Comparison of ENCODE assay signal across 16 cellular contexts in genomic region chr10:69864321-69864720, GRCh38.
DNase-seq lines count a peak whose midpoint lies in the region; ATAC-seq, FAIRE-seq and TF ChIP-seq lines count a peak whose summit lies in the region.
"Had no signal": no experiment of that assay in that cellular context is flagged by ENCODE, and none has a peak within 500 bp of the region (broad histone marks: within the 10 kb centered on the region; RNA-seq: fewer than 3 reads in every experiment).

No MANE protein-coding gene starts in this region.

- peak; percentile 68 for FAIRE-seq in A549 (lab: Jason Lieb, UNC)
- FAIRE-seq: colon, GM18507 had no signal

- 0 out of 5 replicates have a peak, but pooled peaks of 1 of the 2 experiments have one; percentile 5 for TF ChIP-seq RAD21 in A549 (conservative IDR thresholded peaks at IDR 0.05 in 1 of 2, IDR thresholded peaks at IDR 0.05 in 1 of 2)

- no peak for TF ChIP-seq EP300 in A549 (IDR thresholded peaks at IDR 0.05)

- H3K4me3 ChIP-seq in A549 (no peak overlapping the region), astrocyte of the cerebellum (ENCODE audit: low read depth, low read length) (no peak overlapping the region), dorsolateral prefrontal cortex (no peak overlapping the region)
- H3K4me3 ChIP-seq: heart left ventricle, prostate gland, transverse colon had no signal

- H3K27ac ChIP-seq in A549 (peak overlapping the region; percentile 54 to 87; a peak in 5 of 6 replicates), dorsolateral prefrontal cortex (no peak overlapping the region)
- H3K27ac ChIP-seq: heart left ventricle, prostate gland, transverse colon had no signal

- 2% methylated on average over 3 of the region's 3 CpGs for WGBS in A549 (ENCODE audit: missing lambda C conversion rate)

- peaks cover 0 to 5% (median 0%) of the 10 kb centered on the region in 45 donors for H3K27me3 ChIP-seq in dorsolateral prefrontal cortex
- H3K27me3 ChIP-seq: heart left ventricle, transverse colon had no signal

- peak overlapping the region; percentile 55 for H3K4me2 ChIP-seq in A549

- TF ChIP-seq POLR2A in A549 (IDR thresholded peaks at IDR 0.05; ENCODE audit: low read length) (no peak), erythroblast (IDR thresholded peaks at IDR 0.05; ENCODE audit: low read length) (no peak)

- TF ChIP-seq CTCF in A549 (IDR thresholded peaks at IDR 0.05), result no peak
- TF ChIP-seq CTCF in astrocyte of the cerebellum (IDR thresholded peaks at IDR 0.05; ENCODE audit: low read depth, low read length, missing control alignments), result no peak
- no peak for TF ChIP-seq CTCF in dorsolateral prefrontal cortex (IDR thresholded peaks at IDR 0.05 in 54 of 56, conservative IDR thresholded peaks at IDR 0.05 in 2 of 56; ENCODE audit: low read depth in 1 of 56, partially characterized antibody in 56 of 56)

- H3K4me1 ChIP-seq in A549, result peaks cover 46% of the 10 kb centered on the region
- H3K4me1 ChIP-seq: prostate gland had no signal

- H3K9me3 ChIP-seq in A549, result no peaks in the 10 kb centered on the region
- H3K9me3 ChIP-seq: heart left ventricle, prostate gland, transverse colon had no signal

- POLR2A ChIA-PET in A549 (lab: Yijun Ruan, JAX), result interaction anchor here (0.5 to 0.6 kb wide), 2 partner anchors 19 to 701 kb away, joined by 3 read pairs; no protein-coding TSS in a partner anchor

- ATAC-seq in A549, result peak; percentile 44 to 70; a peak in 4 of 6 replicates
- no peak for ATAC-seq in HG03432 (IDR thresholded peaks at IDR 0.05; ENCODE audit: unreplicated experiment)
- ATAC-seq: heart left ventricle had no signal

- intact Hi-C loops in dorsolateral prefrontal cortex (cut with DNase I), result no loop called here

- DNase-seq in A549 (ENCODE audit: low read depth in 1 of 2, low spot score in 1 of 2), result peak in 1 of 2 experiments; percentile 62
- peak; percentile 34 for DNase-seq in HS-27A (ENCODE audit: low read depth)
- DNase-seq in astrocyte of the cerebellum (ENCODE audit: low read depth), result peak; percentile 77
- DNase-seq in foreskin melanocyte, result peak; percentile 89
- DNase-seq in dorsolateral prefrontal cortex, result no peak
- no peak for DNase-seq in NCI-H2171 (lab: John Stamatoyannopoulos, UW)
- no peak for DNase-seq in erythroblast (lab: John Stamatoyannopoulos, UW)
- DNase-seq: activated CD4-positive, CD25-positive, alpha-beta regulatory T cell treated with anti-CD3 and anti-CD28 coated beads, Interleukin-2, amount 50 U/mL, for 72 hours; DND-41; heart left ventricle; NCI-H526; transverse colon had no signal

- CTCF ChIA-PET in A549 (lab: Yijun Ruan, JAX), result interaction anchor here (0.6 to 9.0 kb wide), 6 partner anchors 8 to 500 kb away, joined by 3 to 103 read pairs (median 3); no protein-coding TSS in a partner anchor

- in situ Hi-C loops in astrocyte of the cerebellum (cut with HindIII; ENCODE audit: low sequenced_read_pairs), result no loop called here

TF ChIP-seq in A549, 52 proteins besides CTCF, POLR2A, EP300 and RAD21:
- TF ChIP-seq JUN (IDR thresholded peaks at IDR 0.05), result 0 out of 5 replicates have a peak, but pooled peaks of 1 of the 2 experiments have one; percentile 31
- TF ChIP-seq RFX5 (IDR thresholded peaks at IDR 0.05), result no peak
- TF ChIP-seq JUNB (IDR thresholded peaks at IDR 0.05), result peak; percentile 60; the same call in 1 of the 2 replicates
- peak in 1 of 2 experiments; percentile 42; a peak in 1 of 4 replicates for TF ChIP-seq CEBPB (IDR thresholded peaks at IDR 0.05)
- TF ChIP-seq ZFP36 (IDR thresholded peaks at IDR 0.05; ENCODE audit: borderline replicate concordance, partially characterized antibody), result no peak
- TF ChIP-seq TP53 (CRISPR knock-in tag; IDR thresholded peaks at IDR 0.05), result no peak
- peak; percentile 10; the same call in 1 of the 2 replicates for TF ChIP-seq FOSL2 (IDR thresholded peaks at IDR 0.05)
- peak; percentile 36; the same call in 1 of the 2 replicates for TF ChIP-seq FOSL2 (CRISPR knock-in tag; IDR thresholded peaks at IDR 0.05)
- peak; percentile 41; the same call in 1 of the 2 replicates for TF ChIP-seq GATA3 (IDR thresholded peaks at IDR 0.05; ENCODE audit: borderline replicate concordance)

Comparison
In these comparisons a context has a peak if more than half of its experiments do, and no peak if none do; other contexts are left out.
1. DNase-seq: peak in HS-27A (single experiment), astrocyte of the cerebellum (single experiment) and foreskin melanocyte (single experiment); none in dorsolateral prefrontal cortex (0 of 10), NCI-H2171 (single experiment) and erythroblast (0 of 2).
2. H3K27ac ChIP-seq: peak in A549 (2 of 2); none in dorsolateral prefrontal cortex (0 of 59).